ENCODE assay signal across 36 cellular contexts in genomic region chr5:5005351-5005750, GRCh38.
"Had no signal": no experiment of that assay in that cellular context is flagged by ENCODE, and none has a peak within 500 bp of the region (broad histone marks: within the 10 kb centered on the region; RNA-seq: fewer than 3 reads in every experiment).

No MANE protein-coding gene starts in this region.

- H3K36me3 Mint-ChIP-seq: activated CD4-positive, alpha-beta memory T cell treated with anti-CD3 and anti-CD28 coated beads for 36 hours; activated CD8-positive, alpha-beta memory T cell treated with anti-CD3 and anti-CD28 coated beads, Interleukin-2, amount 10 ng/mL, durations not matched to agents 7 days and 5 days; activated naive CD4-positive, alpha-beta T cell treated with anti-CD3 and anti-CD28 coated beads, Interleukin-2, amount 50 U/mL, for 24 hours; activated naive CD8-positive, alpha-beta T cell treated with anti-CD3 and anti-CD28 coated beads for 36 hours had no signal

- H3K27me3 Mint-ChIP-seq: activated B cell treated with CpG ODN at 0.5 μM for 24 hours; activated CD4-positive, alpha-beta memory T cell treated with anti-CD3 and anti-CD28 coated beads for 36 hours; activated CD8-positive, alpha-beta memory T cell treated with anti-CD3 and anti-CD28 coated beads, Interleukin-2, amount 10 ng/mL, durations not matched to agents 7 days and 5 days; activated naive CD4-positive, alpha-beta T cell treated with anti-CD3 and anti-CD28 coated beads, Interleukin-2, amount 50 U/mL, for 24 hours; activated naive CD8-positive, alpha-beta T cell treated with anti-CD3 and anti-CD28 coated beads for 36 hours; activated naive CD8-positive, alpha-beta T cell treated with anti-CD3 and anti-CD28 coated beads, Interleukin-2, amount 50 U/mL, for 24 hours; central memory CD8-positive, alpha-beta T cell; dendritic cell treated with granulocyte-macrophage colony-stimulating factor and Interleukin-4, amounts not matched to agents 40 ng/mL and 50 ng/mL, for 4 days; T-helper 17 cell had no signal

- H3K36me3 ChIP-seq: adrenal gland, esophagus muscularis mucosa, gastrocnemius medialis, heart right ventricle, WERI-Rb-1 had no signal

- ATAC-seq: activated CD4-positive, CD25-positive, alpha-beta regulatory T cell treated with anti-CD3 and anti-CD28 coated beads, Interleukin-2, amount 50 U/mL, for 24 hours; activated CD8-positive, alpha-beta memory T cell treated with anti-CD3 and anti-CD28 coated beads, Interleukin-2, amount 10 ng/mL, durations not matched to agents 7 days and 5 days; activated CD8-positive, alpha-beta T cell treated with anti-CD3 and anti-CD28 coated beads, Interleukin-2, amount 10 ng/mL, durations not matched to agents 7 days and 5 days; activated naive CD8-positive, alpha-beta T cell treated with anti-CD3 and anti-CD28 coated beads, Interleukin-2, amount 50 U/mL, for 24 hours; body of pancreas; foreskin keratinocyte; gastrocnemius medialis; heart right ventricle; T-helper 17 cell had no signal

- H3K4me1 Mint-ChIP-seq: activated B cell treated with CpG ODN at 0.5 μM for 24 hours; activated CD8-positive, alpha-beta memory T cell treated with anti-CD3 and anti-CD28 coated beads, Interleukin-2, amount 10 ng/mL, durations not matched to agents 7 days and 5 days; activated naive CD4-positive, alpha-beta T cell treated with anti-CD3 and anti-CD28 coated beads, Interleukin-2, amount 50 U/mL, for 24 hours; activated naive CD8-positive, alpha-beta T cell treated with anti-CD3 and anti-CD28 coated beads for 36 hours; activated naive CD8-positive, alpha-beta T cell treated with anti-CD3 and anti-CD28 coated beads, Interleukin-2, amount 50 U/mL, for 24 hours; central memory CD8-positive, alpha-beta T cell; endodermal cell; T-helper 17 cell had no signal

- H3K4me3 ChIP-seq: adrenal gland, body of pancreas, coronary artery, dorsolateral prefrontal cortex, esophagus muscularis mucosa, gastrocnemius medialis, heart right ventricle, hepatocyte had no signal

- H3K4me3 Mint-ChIP-seq: activated B cell treated with CpG ODN at 0.5 μM for 24 hours; activated CD4-positive, alpha-beta memory T cell treated with anti-CD3 and anti-CD28 coated beads for 36 hours; activated CD8-positive, alpha-beta memory T cell treated with anti-CD3 and anti-CD28 coated beads, Interleukin-2, amount 10 ng/mL, durations not matched to agents 7 days and 5 days; activated CD8-positive, alpha-beta T cell treated with anti-CD3 and anti-CD28 coated beads, Interleukin-2, amount 10 ng/mL, durations not matched to agents 7 days and 5 days; activated naive CD4-positive, alpha-beta T cell treated with anti-CD3 and anti-CD28 coated beads for 36 hours; activated naive CD4-positive, alpha-beta T cell treated with anti-CD3 and anti-CD28 coated beads, Interleukin-2, amount 50 U/mL, for 24 hours; activated naive CD8-positive, alpha-beta T cell treated with anti-CD3 and anti-CD28 coated beads for 36 hours; activated naive CD8-positive, alpha-beta T cell treated with anti-CD3 and anti-CD28 coated beads, Interleukin-2, amount 50 U/mL, for 24 hours; activated T-helper 1 cell treated with anti-CD3 and anti-CD28 coated beads, Interleukin-12 subunit alpha, Interleukin-12 subunit beta, Interleukin-2, Interleukin-4 antibody, amounts not matched to agents 30 ng/mL and 10 ng/mL and 1 ng/mL, durations not matched to agents 14 hours and 24 hours and 36 hours; central memory CD8-positive, alpha-beta T cell; dendritic cell treated with granulocyte-macrophage colony-stimulating factor and Interleukin-4, amounts not matched to agents 40 ng/mL and 50 ng/mL, for 4 days; endodermal cell; T-helper 17 cell; T-helper 2 cell treated with Interferon-gamma antibody and Interleukin-4, amounts not matched to agents 5 μg/mL and 100 μg/mL, for 36 hours had no signal

- H3K9me3 ChIP-seq: adrenal gland, body of pancreas, gastrocnemius medialis had no signal

- H3K27ac Mint-ChIP-seq: activated B cell treated with CpG ODN at 0.5 μM for 24 hours; activated CD4-positive, alpha-beta memory T cell treated with anti-CD3 and anti-CD28 coated beads for 36 hours; activated CD8-positive, alpha-beta memory T cell treated with anti-CD3 and anti-CD28 coated beads, Interleukin-2, amount 10 ng/mL, durations not matched to agents 7 days and 5 days; activated CD8-positive, alpha-beta T cell treated with anti-CD3 and anti-CD28 coated beads, Interleukin-2, amount 10 ng/mL, durations not matched to agents 7 days and 5 days; activated naive CD4-positive, alpha-beta T cell treated with anti-CD3 and anti-CD28 coated beads for 36 hours; activated naive CD4-positive, alpha-beta T cell treated with anti-CD3 and anti-CD28 coated beads, Interleukin-2, amount 50 U/mL, for 24 hours; activated naive CD8-positive, alpha-beta T cell treated with anti-CD3 and anti-CD28 coated beads for 36 hours; activated naive CD8-positive, alpha-beta T cell treated with anti-CD3 and anti-CD28 coated beads, Interleukin-2, amount 50 U/mL, for 24 hours; activated T-helper 1 cell treated with anti-CD3 and anti-CD28 coated beads, Interleukin-12 subunit alpha, Interleukin-12 subunit beta, Interleukin-2, Interleukin-4 antibody, amounts not matched to agents 30 ng/mL and 10 ng/mL and 1 ng/mL, durations not matched to agents 14 hours and 24 hours and 36 hours; activated T-helper 2 cell treated with anti-CD3 and anti-CD28 coated beads, Interferon-gamma antibody, Interleukin-2, Interleukin-4, amounts not matched to agents 10 μg/mL and 5 μg/mL and 100 μg/mL, durations not matched to agents 14 hours and 24 hours and 36 hours; dendritic cell treated with granulocyte-macrophage colony-stimulating factor and Interleukin-4, amounts not matched to agents 40 ng/mL and 50 ng/mL, for 4 days; endodermal cell; T-helper 17 cell; T-helper 2 cell treated with Interferon-gamma antibody and Interleukin-4, amounts not matched to agents 5 μg/mL and 100 μg/mL, for 36 hours had no signal

- H3K27me3 ChIP-seq: adrenal gland, body of pancreas, esophagus muscularis mucosa, foreskin keratinocyte, gastrocnemius medialis, heart right ventricle, hepatocyte had no signal

- H3K27ac ChIP-seq: adrenal gland, body of pancreas, coronary artery, dorsolateral prefrontal cortex, esophagus muscularis mucosa, foreskin keratinocyte, gastrocnemius medialis, heart right ventricle, hepatocyte, WERI-Rb-1 had no signal

- DNase-seq: activated B cell treated with CpG ODN at 0.5 μM for 24 hours; activated CD4-positive, alpha-beta memory T cell treated with anti-CD3 and anti-CD28 coated beads for 36 hours; activated CD4-positive, alpha-beta T cell treated with anti-CD3 and anti-CD28 coated beads for 48 hours; activated CD8-positive, alpha-beta memory T cell treated with anti-CD3 and anti-CD28 coated beads, Interleukin-2, amount 10 ng/mL, durations not matched to agents 7 days and 5 days; activated CD8-positive, alpha-beta memory T cell treated with anti-CD3 and anti-CD28 coated beads, Interleukin-2, amount 50 U/mL, for 4 hours; activated CD8-positive, alpha-beta T cell treated with anti-CD3 and anti-CD28 coated beads, Interleukin-2, amount 10 ng/mL, durations not matched to agents 7 days and 5 days; activated effector memory CD4-positive, alpha-beta T cell treated with anti-CD3 and anti-CD28 coated beads, Interleukin-2, amount 50 U/mL, for 16 hours; activated naive CD4-positive, alpha-beta T cell treated with anti-CD3 and anti-CD28 coated beads for 36 hours; activated naive CD8-positive, alpha-beta T cell treated with anti-CD3 and anti-CD28 coated beads for 36 hours; activated naive CD8-positive, alpha-beta T cell treated with anti-CD3 and anti-CD28 coated beads, Interleukin-2, amount 50 U/mL, for 24 hours; activated T-cell treated with anti-CD3 and anti-CD28 coated beads, Interleukin-2, amount 50 U/mL, for 1 hour; activated T-cell treated with anti-CD3 and anti-CD28 coated beads, Interleukin-2, amount 50 U/mL, for 48 hours; adrenal gland; amygdala; aorta; body of pancreas; dorsolateral prefrontal cortex; effector memory CD4-positive, alpha-beta T cell; erythroblast; foreskin keratinocyte; gastrocnemius medialis; heart right ventricle; T-helper 17 cell; T1000; WERI-Rb-1 had no signal

- H3K4me1 ChIP-seq: adrenal gland, body of pancreas, esophagus muscularis mucosa, foreskin keratinocyte, gastrocnemius medialis, heart right ventricle had no signal
